ENCODE assay signal across 15 cellular contexts in the genomic region with DNA sequence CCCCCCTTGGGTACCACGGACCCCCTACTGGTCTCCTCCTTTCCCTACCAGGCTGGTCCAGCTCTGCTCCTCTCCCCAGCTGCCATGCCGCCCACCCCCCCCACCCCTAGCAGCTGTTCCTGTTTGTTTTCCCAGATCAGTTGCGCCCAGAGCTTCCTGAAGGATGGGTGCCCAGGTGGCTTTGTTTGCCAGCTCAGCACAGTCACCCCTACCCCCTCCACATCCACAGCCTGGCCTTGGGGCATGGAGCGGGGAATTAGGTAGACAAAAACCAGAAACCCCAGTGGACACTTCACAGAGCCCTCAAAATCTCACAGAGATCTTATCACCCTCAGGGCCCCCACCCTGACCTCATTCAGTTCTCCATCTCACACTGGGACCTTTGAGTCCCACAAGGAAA. TPM values are rescaled to one million over a fixed set of nuclear protein-coding genes. Genes with fewer than 3 reads are reported as not detected.
A peak's percentile ranks its signal among the peaks of the same experiment; 100 is the strongest.
DNase-seq lines count a peak whose midpoint lies in the region; ATAC-seq and TF ChIP-seq lines count a peak whose summit lies in the region.
"Had no signal": no experiment of that assay in that cellular context is flagged by ENCODE, and none has a peak within 500 bp of the region (broad histone marks: within the 10 kb centered on the region; RNA-seq: fewer than 3 reads in every experiment).

No MANE protein-coding gene starts in this region.

- peaks cover 13% of the 10 kb centered on the region for H3K4me1 Mint-ChIP-seq in CD14-positive monocyte

- H3K4me3 Mint-ChIP-seq in CD14-positive monocyte: peak overlapping the region in 1 of 2 donors; percentile 86

- no peaks in the 10 kb centered on the region for H3K9me3 ChIP-seq in mucosa of descending colon
- H3K9me3 ChIP-seq: thyroid gland had no signal

- H3K4me3 ChIP-seq in mucosa of descending colon: no peak overlapping the region

- DNase-seq in DMS 273 (lab: John Stamatoyannopoulos, UW; ENCODE audit: unreplicated experiment) (peak; percentile 83), NCI-H1694 (lab: John Stamatoyannopoulos, UW) (peak; percentile 88), NCI-H748 treated with DMSO at 0.1 percent for 48 hours (lab: John Stamatoyannopoulos, UW) (peak; percentile 45), mucosa of descending colon (peak in 1 of 3 donors; percentile 34), Right ventricle myocardium inferior (ENCODE audit: missing footprints) (no peak), CD14-positive monocyte (ENCODE audit: low spot score) (no peak)
- DNase-seq in activated CD4-positive, alpha-beta T cell treated with anti-CD3 and anti-CD28 coated beads, Interleukin-2, amount 50 U/mL, for 48 hours: no peak
- DNase-seq: activated naive CD8-positive, alpha-beta T cell treated with anti-CD3 and anti-CD28 coated beads, Interleukin-2, amount 10 ng/mL, durations not matched to agents 7 days and 5 days; activated T-cell treated with anti-CD3 and anti-CD28 coated beads, Interleukin-2, amount 50 U/mL, for 1 hour; kidney glomerular epithelial cell; thyroid gland had no signal

- ATAC-seq in mucosa of descending colon (peak; percentile 5), GM18519 (IDR thresholded peaks at IDR 0.05; ENCODE audit: low FRiP score, unreplicated experiment) (no peak), Right ventricle myocardium inferior (no peak)

- H3K27ac Mint-ChIP-seq in CD14-positive monocyte: no peak overlapping the region
- H3K27ac Mint-ChIP-seq: activated naive CD8-positive, alpha-beta T cell treated with anti-CD3 and anti-CD28 coated beads, Interleukin-2, amount 10 ng/mL, durations not matched to agents 7 days and 5 days had no signal

- H3K36me3 ChIP-seq in mucosa of descending colon (ENCODE audit: low read depth): no peaks in the 10 kb centered on the region
- H3K36me3 ChIP-seq: thyroid gland had no signal

- H3K27me3 Mint-ChIP-seq in CD14-positive monocyte (ENCODE audit: low read depth in 3 of 3): peaks cover 81 to 97% (median 95%) of the 10 kb centered on the region in 3 donors

- TF ChIP-seq CTCF in mucosa of descending colon (IDR thresholded peaks at IDR 0.05) (no peak), CD14-positive monocyte (IDR thresholded peaks at IDR 0.05) (no peak)

- intact Hi-C loops in mucosa of descending colon (cut with DNase I, micrococcal nuclease): no loop called here
- intact Hi-C loops in Right ventricle myocardium inferior (cut with DNase I): no loop called here
- intact Hi-C loops in CD14-positive monocyte (cut with micrococcal nuclease): loop anchor here in 1 of 2 donors (10.0 kb wide), 1 partner anchor 158 kb away; no protein-coding TSS in a partner anchor

- peaks cover 22% of the 10 kb centered on the region for H3K4me1 ChIP-seq in mucosa of descending colon (ENCODE audit: low read depth)

- peaks cover 0 to 22% (median 8%) of the 10 kb centered on the region in 7 donors for H3K9me3 Mint-ChIP-seq in CD14-positive monocyte
- H3K9me3 Mint-ChIP-seq: activated naive CD8-positive, alpha-beta T cell treated with anti-CD3 and anti-CD28 coated beads, Interleukin-2, amount 10 ng/mL, durations not matched to agents 7 days and 5 days; central memory CD8-positive, alpha-beta T cell had no signal

- H3K36me3 Mint-ChIP-seq in CD14-positive monocyte: peaks cover 0 to 4% of the 10 kb centered on the region in 2 donors
- H3K36me3 Mint-ChIP-seq: activated naive CD8-positive, alpha-beta T cell treated with anti-CD3 and anti-CD28 coated beads, Interleukin-2, amount 10 ng/mL, durations not matched to agents 7 days and 5 days had no signal

RNA-seq across cellular contexts. Expression of gene CRYBA2, which starts 3.7 kb away (rescaled TPM):
- 1 to 10 TPM; 1.2 to 6.1 (median 5.0) TPM for total RNA-seq in mucosa of descending colon
- total RNA-seq in Right ventricle myocardium inferior: not detected
- not detected for polyA plus RNA-seq in CD14-positive monocyte
- total RNA-seq: activated naive CD8-positive, alpha-beta T cell treated with anti-CD3 and anti-CD28 coated beads, Interleukin-2, amount 10 ng/mL, durations not matched to agents 7 days and 5 days; renal cortical epithelial cell; T-helper 1 cell treated with Interleukin-12 subunit alpha and Interleukin-12 subunit beta and Interleukin-4 antibody, amounts not matched to agents 30 ng/mL and 1 ng/mL, for 36 hours; thyroid gland had no signal

RNA-seq across cellular contexts. Expression of gene FEV, which starts 12.0 kb away (rescaled TPM):
- total RNA-seq in mucosa of descending colon (1 to 10 TPM in 2 of 3 donors, under 1 TPM in 1; 0.63 to 2.7 (median 1.8) TPM), Right ventricle myocardium inferior (not detected)
- not detected for polyA plus RNA-seq in CD14-positive monocyte
- total RNA-seq: activated naive CD8-positive, alpha-beta T cell treated with anti-CD3 and anti-CD28 coated beads, Interleukin-2, amount 10 ng/mL, durations not matched to agents 7 days and 5 days; renal cortical epithelial cell; T-helper 1 cell treated with Interleukin-12 subunit alpha and Interleukin-12 subunit beta and Interleukin-4 antibody, amounts not matched to agents 30 ng/mL and 1 ng/mL, for 36 hours; thyroid gland had no signal

RNA-seq across cellular contexts. Expression of gene CDK5R2, which starts 37.5 kb away (rescaled TPM):
- 1 to 10 TPM in 1 of 3 donors, under 1 TPM in 2; 0.38 to 1.4 (median 0.39) TPM for total RNA-seq in mucosa of descending colon
- not detected for total RNA-seq in Right ventricle myocardium inferior
- polyA plus RNA-seq in CD14-positive monocyte: not detected
- total RNA-seq: activated naive CD8-positive, alpha-beta T cell treated with anti-CD3 and anti-CD28 coated beads, Interleukin-2, amount 10 ng/mL, durations not matched to agents 7 days and 5 days; T-helper 1 cell treated with Interleukin-12 subunit alpha and Interleukin-12 subunit beta and Interleukin-4 antibody, amounts not matched to agents 30 ng/mL and 1 ng/mL, for 36 hours had no signal

RNA-seq across cellular contexts. Expression of gene CFAP65, which starts 44.4 kb away (rescaled TPM):
- under 1 TPM; 0.09 to 0.46 (median 0.27) TPM for total RNA-seq in mucosa of descending colon
- not detected for total RNA-seq in Right ventricle myocardium inferior
- not detected for polyA plus RNA-seq in CD14-positive monocyte
- total RNA-seq: activated naive CD8-positive, alpha-beta T cell treated with anti-CD3 and anti-CD28 coated beads, Interleukin-2, amount 10 ng/mL, durations not matched to agents 7 days and 5 days; T-helper 1 cell treated with Interleukin-12 subunit alpha and Interleukin-12 subunit beta and Interleukin-4 antibody, amounts not matched to agents 30 ng/mL and 1 ng/mL, for 36 hours had no signal

Comparison
In these comparisons a context has a peak if more than half of its experiments do, and no peak if none do; other contexts are left out.
1. DNase-seq: peak in DMS 273 (single experiment), NCI-H1694 (single experiment) and NCI-H748 treated with DMSO at 0.1 percent for 48 hours (single experiment); none in activated CD4-positive, alpha-beta T cell treated with anti-CD3 and anti-CD28 coated beads, Interleukin-2, amount 50 U/mL, for 48 hours (0 of 2), Right ventricle myocardium inferior (single experiment) and CD14-positive monocyte (single experiment).